In genomic region chr12:132640936-132641335, GRCh38 we compare ENCODE assay signal across 22 cellular contexts. TPM values are rescaled to one million over a fixed set of nuclear protein-coding genes. Genes with fewer than 3 reads are reported as not detected.
"Had no signal": no experiment of that assay in that cellular context is flagged by ENCODE, and none has a peak within 500 bp of the region (broad histone marks: within the 10 kb centered on the region; RNA-seq: fewer than 3 reads in every experiment).

No MANE protein-coding gene starts in this region.

- ATAC-seq: heart left ventricle, left colon, pancreas, right cardiac atrium had no signal

- H3K27me3 Mint-ChIP-seq: naive B cell, progenitor cell of endocrine pancreas, type B pancreatic cell had no signal

- H3K9me3 ChIP-seq: heart left ventricle, pancreas had no signal

- H3K4me1 ChIP-seq: heart left ventricle, pancreas had no signal

- DNase-seq: effector CD4-positive, alpha-beta T cell; heart left ventricle; hippocampal formation; left colon; mesendoderm; naive B cell; pancreas; small intestine; stimulated activated CD4-positive, alpha-beta T cell treated with anti-CD3 and anti-CD28 coated beads, Interleukin-12 subunit alpha, Interleukin-12 subunit beta, amount 100 ng/mL, for 4 hours; stimulated activated naive CD4-positive, alpha-beta T cell treated with Interleukin-2 at 50 U/mL for 16 hours had no signal

- H3K27me3 ChIP-seq: heart left ventricle, pancreas had no signal

- H3K4me3 ChIP-seq: coronary artery, heart left ventricle, pancreas had no signal

- H3K4me3 Mint-ChIP-seq: naive B cell, type B pancreatic cell had no signal

- H3K27ac ChIP-seq: coronary artery, heart left ventricle, pancreas had no signal

- H3K9me3 Mint-ChIP-seq: naive B cell, type B pancreatic cell had no signal

- H3K27ac Mint-ChIP-seq: type B pancreatic cell had no signal

RNA-seq across cellular contexts. Expression of gene P2RX2, which starts 22.4 kb away (rescaled TPM):
- total RNA-seq: dermis microvascular lymphatic vessel endothelial cell, esophagus mucosa, fibroblast of lung, frontal cortex, glomerular endothelial cell, heart left ventricle, kidney epithelial cell, liver, lung microvascular endothelial cell, right cardiac atrium had no signal

RNA-seq across cellular contexts. Expression of gene LRCOL1, which starts 30.6 kb away (rescaled TPM):
- total RNA-seq: frontal cortex, glomerular endothelial cell, heart left ventricle, kidney epithelial cell, left colon, pancreas, progenitor cell of endocrine pancreas, right cardiac atrium had no signal
